ENCODE assay signal across 8 cellular contexts in the genomic region with DNA sequence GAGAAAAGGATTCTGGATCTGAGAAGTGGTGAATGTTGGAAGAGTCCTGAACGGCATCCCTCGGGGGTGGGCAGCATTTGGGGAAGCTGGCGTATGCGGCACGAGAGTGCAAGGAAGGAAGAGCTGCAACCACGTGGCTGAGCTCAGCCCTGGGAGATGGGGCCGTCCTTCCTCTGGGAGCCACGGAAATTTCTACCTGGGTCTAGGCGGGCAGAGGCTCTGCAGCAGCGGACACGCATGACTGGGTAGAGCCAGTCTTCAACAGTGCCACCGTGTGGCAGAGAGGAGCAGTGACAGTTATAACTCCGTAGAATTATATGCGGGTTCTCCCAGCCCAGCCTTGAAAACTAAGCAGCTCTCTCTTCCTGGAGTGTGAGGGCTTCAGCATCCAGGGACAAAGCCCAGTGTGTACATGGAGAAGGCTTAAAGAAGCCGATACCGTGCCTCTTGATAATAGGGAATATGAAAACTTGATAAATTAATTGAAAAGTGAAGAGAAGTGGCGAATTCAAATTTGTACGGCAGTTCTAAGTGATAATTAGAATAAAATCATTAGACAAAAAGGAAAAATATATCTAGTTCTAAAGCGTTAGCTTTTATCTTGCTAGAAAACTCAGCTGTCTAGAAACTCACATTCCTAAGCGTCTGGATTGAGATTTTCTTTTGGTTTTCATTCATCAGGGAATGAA.
DNase-seq lines count a peak whose midpoint lies in the region; ATAC-seq, FAIRE-seq and TF ChIP-seq lines count a peak whose summit lies in the region.

No MANE protein-coding gene starts in this region.

- no peaks in the 10 kb centered on the region for H3K4me1 ChIP-seq in uterus

- H3K36me3 ChIP-seq in uterus = no peaks in the 10 kb centered on the region

- no peak overlapping the region for H3K4me3 Mint-ChIP-seq in activated T-helper 17 cell treated with anti-CD3 and anti-CD28 coated beads, Interleukin-2, amount 50 U/mL, for 72 hours
- no peak overlapping the region for H3K4me3 Mint-ChIP-seq in osteocyte (ENCODE audit: unreplicated experiment)

- H3K9me3 Mint-ChIP-seq in activated T-helper 17 cell treated with anti-CD3 and anti-CD28 coated beads, Interleukin-2, amount 50 U/mL, for 72 hours = no peaks in the 10 kb centered on the region
- H3K9me3 Mint-ChIP-seq in osteocyte (ENCODE audit: unreplicated experiment) = peaks cover 1% of the 10 kb centered on the region

- H3K27me3 ChIP-seq in uterus = no peaks in the 10 kb centered on the region

- no peak overlapping the region for H3K27ac Mint-ChIP-seq in activated T-helper 17 cell treated with anti-CD3 and anti-CD28 coated beads, Interleukin-2, amount 50 U/mL, for 72 hours
- no peak overlapping the region for H3K27ac Mint-ChIP-seq in osteocyte (ENCODE audit: unreplicated experiment)

- no peaks in the 10 kb centered on the region for H3K4me1 Mint-ChIP-seq in activated T-helper 17 cell treated with anti-CD3 and anti-CD28 coated beads, Interleukin-2, amount 50 U/mL, for 72 hours
- peaks cover 15% of the 10 kb centered on the region for H3K4me1 Mint-ChIP-seq in osteocyte (ENCODE audit: unreplicated experiment)

- peak; percentile 87 for ATAC-seq in GM21529 (IDR thresholded peaks at IDR 0.05; ENCODE audit: unreplicated experiment)
- ATAC-seq in activated T-helper 17 cell treated with anti-CD3 and anti-CD28 coated beads, Interleukin-2, amount 50 U/mL, for 72 hours (replicated peaks) = peak; percentile 80

- peak; percentile 89 for TF ChIP-seq CTCF in osteocyte (IDR thresholded peaks at IDR 0.05)
- peak; percentile 71 to 82 (median 81) for TF ChIP-seq CTCF in uterus (IDR thresholded peaks at IDR 0.05)

- intact Hi-C loops in uterus (cut with DNase I; ENCODE audit: low total_unique reads) = no loop called here

- no peak for TF ChIP-seq POLR2A in uterus (IDR thresholded peaks at IDR 0.05)

- no peak overlapping the region for H3K4me3 ChIP-seq in uterus

- H3K36me3 Mint-ChIP-seq in activated T-helper 17 cell treated with anti-CD3 and anti-CD28 coated beads, Interleukin-2, amount 50 U/mL, for 72 hours (ENCODE audit: low read depth) = no peaks in the 10 kb centered on the region
- no peaks in the 10 kb centered on the region for H3K36me3 Mint-ChIP-seq in osteocyte (ENCODE audit: unreplicated experiment)

- DNase-seq in DMS153 (lab: John Stamatoyannopoulos, UW) (peak; percentile 77), KG1 (lab: John Stamatoyannopoulos, UW) (peak; percentile 26), RCC 7860 (ENCODE audit: low spot score) (peak; percentile 50), glomerular visceral epithelial cell (ENCODE audit: extremely low spot score) (peak; percentile 41), osteocyte (ENCODE audit: extremely low spot score, unreplicated experiment) (no peak), uterus (peak; percentile 49 to 53)

- FAIRE-seq in RCC 7860 (lab: Jason Lieb, UNC) = no peak

- peaks cover 36% of the 10 kb centered on the region for H3K27me3 Mint-ChIP-seq in activated T-helper 17 cell treated with anti-CD3 and anti-CD28 coated beads, Interleukin-2, amount 50 U/mL, for 72 hours
- H3K27me3 Mint-ChIP-seq in osteocyte (ENCODE audit: unreplicated experiment) = peaks cover 36% of the 10 kb centered on the region

- H3K9me3 ChIP-seq in uterus = no peaks in the 10 kb centered on the region

- H3K27ac ChIP-seq in uterus = no peak overlapping the region
